2 cellular contexts compared by ENCODE assay signal in genomic region chr10:86709786-86710185, GRCh38.
TF ChIP-seq lines count a peak whose summit lies in the region.

No MANE protein-coding gene starts in this region.

TF ChIP-seq in HEK293, 187 proteins besides CTCF, POLR2A, EP300 and RAD21:
- TF ChIP-seq ZFHX2 (tag by site-specific recombination; conservative IDR thresholded peaks at IDR 0.05): peak; percentile 65
- no peak for TF ChIP-seq ZNF221 (tag by site-specific recombination; IDR thresholded peaks at IDR 0.05; ENCODE audit: borderline replicate concordance)
- no peak for TF ChIP-seq ZNF10 (tag by site-specific recombination; IDR thresholded peaks at IDR 0.05)
- TF ChIP-seq ZNF341 (tag by site-specific recombination; IDR thresholded peaks at IDR 0.05; ENCODE audit: low read depth): peak; percentile 55
- TF ChIP-seq EGR2 (tag by site-specific recombination; IDR thresholded peaks at IDR 0.05; ENCODE audit: low read depth): peak; percentile 66
- no peak for TF ChIP-seq FEZF1 (tag by site-specific recombination; IDR thresholded peaks at IDR 0.05)
- TF ChIP-seq GLIS2 (tag by site-specific recombination; IDR thresholded peaks at IDR 0.05): no peak
- TF ChIP-seq OSR2 (tag by site-specific recombination; IDR thresholded peaks at IDR 0.05): no peak

TF ChIP-seq in H1, 55 proteins besides CTCF, POLR2A, EP300 and RAD21:
- TF ChIP-seq KDM1A (IDR thresholded peaks at IDR 0.05; ENCODE audit: borderline replicate concordance, low read length) (no peak), SP4 (IDR thresholded peaks at IDR 0.05; ENCODE audit: low read length) (no peak), TBP (IDR thresholded peaks at IDR 0.05; ENCODE audit: low read depth, low read length) (no peak)
